In the genomic region with DNA sequence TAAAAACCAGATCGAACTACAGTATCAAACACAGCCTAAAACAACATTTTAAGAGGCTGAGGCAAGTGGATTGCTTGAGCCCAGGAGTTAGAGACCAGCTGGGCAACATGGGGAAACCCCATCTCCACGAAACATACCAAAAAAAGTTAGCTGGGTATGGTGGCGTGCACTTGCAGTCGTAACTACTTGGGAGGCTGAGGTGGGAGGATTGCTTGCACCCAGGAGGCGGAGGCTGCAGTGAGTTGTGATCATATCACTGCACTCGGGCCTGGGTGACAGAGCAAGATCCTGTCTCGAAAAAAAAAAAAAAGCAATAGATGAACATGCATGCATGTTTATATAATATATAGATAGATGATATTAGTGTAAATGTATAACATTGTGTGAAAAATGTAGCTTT, we compare ENCODE assay signal across 9 cellular contexts. TPM values are rescaled to one million over a fixed set of nuclear protein-coding genes. Genes with fewer than 3 reads are reported as not detected.
DNase-seq lines count a peak whose midpoint lies in the region; ATAC-seq and TF ChIP-seq lines count a peak whose summit lies in the region.
"Had no signal": no experiment of that assay in that cellular context is flagged by ENCODE, and none has a peak within 500 bp of the region (broad histone marks: within the 10 kb centered on the region; RNA-seq: fewer than 3 reads in every experiment).

No MANE protein-coding gene starts in this region.

- no peak overlapping the region for H3K4me2 ChIP-seq in mesenchymal stem cell (ENCODE audit: low read length, poor library complexity, severe bottlenecking)

- H3K4me1 Mint-ChIP-seq in CD4-positive, CD25-positive, alpha-beta regulatory T cell = peaks cover 16 to 36% (median 24%) of the 10 kb centered on the region in 4 donors
- peaks cover 44% of the 10 kb centered on the region for H3K4me1 Mint-ChIP-seq in activated CD4-positive, alpha-beta memory T cell treated with anti-CD3 and anti-CD28 coated beads, Interleukin-2, amount 10 ng/mL, durations not matched to agents 7 days and 5 days

- H3K27ac Mint-ChIP-seq in CD4-positive, CD25-positive, alpha-beta regulatory T cell = peak overlapping the region; percentile 96 to 98 (median 97)
- peak overlapping the region; percentile 99 for H3K27ac Mint-ChIP-seq in activated CD4-positive, alpha-beta memory T cell treated with anti-CD3 and anti-CD28 coated beads, Interleukin-2, amount 10 ng/mL, durations not matched to agents 7 days and 5 days

- H3K36me3 ChIP-seq in CD4-positive, CD25-positive, alpha-beta regulatory T cell (ENCODE audit: control insufficient read depth, insufficient read depth, low read length) = no peaks in the 10 kb centered on the region
- H3K36me3 ChIP-seq in mesenchymal stem cell (ENCODE audit: control insufficient read depth in 1 of 2, insufficient read depth in 2 of 2, low read depth in 1 of 2, low read length in 2 of 2) = no peaks in the 10 kb centered on the region
- no peaks in the 10 kb centered on the region for H3K36me3 ChIP-seq in body of pancreas (replicated peaks in 1 of 2; ENCODE audit: insufficient read depth in 1 of 2, low read depth in 2 of 2)

- H3K27ac ChIP-seq in CD4-positive, CD25-positive, alpha-beta regulatory T cell (ENCODE audit: insufficient read depth, low read length, poor library complexity, severe bottlenecking) = peak overlapping the region; percentile 89
- peak overlapping the region; percentile 66; the same call in 1 of the 2 replicates for H3K27ac ChIP-seq in HL-60 (replicated peaks)
- no peak overlapping the region for H3K27ac ChIP-seq in mesenchymal stem cell (ENCODE audit: low read length, poor library complexity, severe bottlenecking)
- no peak overlapping the region for H3K27ac ChIP-seq in body of pancreas
- H3K27ac ChIP-seq: parathyroid adenoma had no signal

- H3K18ac ChIP-seq in mesenchymal stem cell (ENCODE audit: low read depth in 1 of 2, low read length in 2 of 2) = no peak overlapping the region

- H3K36me3 Mint-ChIP-seq in CD4-positive, CD25-positive, alpha-beta regulatory T cell = no peaks in the 10 kb centered on the region
- no peaks in the 10 kb centered on the region for H3K36me3 Mint-ChIP-seq in activated CD4-positive, alpha-beta memory T cell treated with anti-CD3 and anti-CD28 coated beads, Interleukin-2, amount 10 ng/mL, durations not matched to agents 7 days and 5 days (ENCODE audit: low read depth)

- H3K4ac ChIP-seq in mesenchymal stem cell (ENCODE audit: low read depth in 1 of 2, low read length in 2 of 2) = no peak overlapping the region

- no peaks in the 10 kb centered on the region for H3K27me3 ChIP-seq in CD4-positive, CD25-positive, alpha-beta regulatory T cell (ENCODE audit: control insufficient read depth, insufficient read depth, low read length)
- H3K27me3 ChIP-seq in HL-60 (ENCODE audit: insufficient read depth, poor library complexity, severe bottlenecking) (no peaks in the 10 kb centered on the region), mesenchymal stem cell (ENCODE audit: control insufficient read depth in 1 of 2, insufficient read depth in 1 of 2, low read length in 2 of 2) (no peaks in the 10 kb centered on the region), body of pancreas (no peaks in the 10 kb centered on the region)

- TF ChIP-seq CTCF in HL-60 (IDR thresholded peaks at IDR 0.05; ENCODE audit: insufficient read depth, low read length) (no peak), body of pancreas (IDR thresholded peaks at IDR 0.05) (no peak)

- no peaks in the 10 kb centered on the region for H3K9me3 Mint-ChIP-seq in CD4-positive, CD25-positive, alpha-beta regulatory T cell
- H3K9me3 Mint-ChIP-seq in activated CD4-positive, alpha-beta memory T cell treated with anti-CD3 and anti-CD28 coated beads, Interleukin-2, amount 10 ng/mL, durations not matched to agents 7 days and 5 days = no peaks in the 10 kb centered on the region

- ATAC-seq in CD4-positive, CD25-positive, alpha-beta regulatory T cell (ENCODE audit: low read depth in 2 of 2) = peak in 1 of 2 donors; percentile 6
- ATAC-seq in body of pancreas (no peak), GM18909 (IDR thresholded peaks at IDR 0.05; ENCODE audit: poor library complexity, unreplicated experiment) (no peak), HG03521 (IDR thresholded peaks at IDR 0.05; ENCODE audit: unreplicated experiment) (no peak)

- H2BK15ac ChIP-seq in mesenchymal stem cell (ENCODE audit: low read depth, poor library complexity, severe bottlenecking) = no peak overlapping the region

- H3K79me1 ChIP-seq in mesenchymal stem cell (replicated peaks; ENCODE audit: low read length, poor library complexity, severe bottlenecking) = no peaks in the 10 kb centered on the region

- H3K23ac ChIP-seq in mesenchymal stem cell (ENCODE audit: low read length in 2 of 2) = no peak overlapping the region

- intact Hi-C loops in body of pancreas (cut with DNase I) = no loop called here

- POLR2A ChIA-PET in activated CD4-positive, alpha-beta memory T cell treated with anti-CD3 and anti-CD28 coated beads, Interleukin-2, amount 10 ng/mL, durations not matched to agents 7 days and 5 days (lab: Charles Lee) = interaction anchor here (0.8 to 2.9 kb wide), 6 partner anchors 11 to 145 kb away, joined by 3 to 26 read pairs (median 4); a partner anchor contains a TSS

- peak overlapping the region; percentile 73 for H3K4me3 ChIP-seq in CD4-positive, CD25-positive, alpha-beta regulatory T cell (ENCODE audit: low read depth, low read length)
- no peak overlapping the region for H3K4me3 ChIP-seq in HL-60 (replicated peaks; ENCODE audit: insufficient read depth, low read length)
- no peak overlapping the region for H3K4me3 ChIP-seq in mesenchymal stem cell (ENCODE audit: insufficient read depth in 1 of 2, low read depth in 1 of 2, low read length in 2 of 2)
- H3K4me3 ChIP-seq in body of pancreas = no peak overlapping the region

- no peak overlapping the region for H4K91ac ChIP-seq in mesenchymal stem cell (ENCODE audit: low read length)

- H2AFZ ChIP-seq in mesenchymal stem cell (ENCODE audit: low read depth, low read length) = no peak overlapping the region

- H2BK120ac ChIP-seq in mesenchymal stem cell (ENCODE audit: low read depth, low read length) = peak overlapping the region; percentile 69

- no peak overlapping the region for H2BK5ac ChIP-seq in mesenchymal stem cell (ENCODE audit: low read depth, low read length, poor library complexity, severe bottlenecking)

- peak in 1 of 3 donors; percentile 60 for DNase-seq in CD4-positive, CD25-positive, alpha-beta regulatory T cell
- DNase-seq in HL-60 (ENCODE audit: low read depth in 1 of 2, low spot score in 1 of 2) (no peak), mesenchymal stem cell (no peak), body of pancreas (no peak)
- DNase-seq in activated CD4-positive, alpha-beta memory T cell treated with anti-CD3 and anti-CD28 coated beads, Interleukin-2, amount 10 ng/mL, durations not matched to agents 7 days and 5 days = peak; percentile 56
- DNase-seq: NCI-H1105 treated with DMSO at 0.1 percent for 48 hours had no signal

- H3K9me3 ChIP-seq in CD4-positive, CD25-positive, alpha-beta regulatory T cell (ENCODE audit: control insufficient read depth in 2 of 2, low read length in 2 of 2) = no peaks in the 10 kb centered on the region
- no peaks in the 10 kb centered on the region for H3K9me3 ChIP-seq in mesenchymal stem cell (ENCODE audit: control insufficient read depth, low read length)
- no peaks in the 10 kb centered on the region for H3K9me3 ChIP-seq in body of pancreas

- H3K4me1 ChIP-seq in CD4-positive, CD25-positive, alpha-beta regulatory T cell (ENCODE audit: control insufficient read depth, insufficient read depth, low read length, poor library complexity, severe bottlenecking) = peaks cover 23% of the 10 kb centered on the region
- H3K4me1 ChIP-seq in mesenchymal stem cell (ENCODE audit: control insufficient read depth, insufficient read depth, low read depth, low read length) (peaks cover 12% of the 10 kb centered on the region), body of pancreas (peaks cover 5% of the 10 kb centered on the region)
- H3K4me1 ChIP-seq: parathyroid adenoma had no signal

- no peak overlapping the region for H2AK5ac ChIP-seq in mesenchymal stem cell (ENCODE audit: low read length, severe bottlenecking)

- no peak overlapping the region for H4K8ac ChIP-seq in mesenchymal stem cell (ENCODE audit: low read length)

- no peak overlapping the region for H2BK12ac ChIP-seq in mesenchymal stem cell (ENCODE audit: low read length in 2 of 2)

- H3K27me3 Mint-ChIP-seq in CD4-positive, CD25-positive, alpha-beta regulatory T cell = peaks cover under 1% of the 10 kb centered on the region
- no peaks in the 10 kb centered on the region for H3K27me3 Mint-ChIP-seq in activated CD4-positive, alpha-beta memory T cell treated with anti-CD3 and anti-CD28 coated beads, Interleukin-2, amount 10 ng/mL, durations not matched to agents 7 days and 5 days

- CTCF ChIA-PET in activated CD4-positive, alpha-beta memory T cell treated with anti-CD3 and anti-CD28 coated beads, Interleukin-2, amount 10 ng/mL, durations not matched to agents 7 days and 5 days (lab: Charles Lee) = interaction anchor here (1.4 to 2.7 kb wide), 5 partner anchors 11 to 93 kb away, joined by 3 to 29 read pairs (median 8); no protein-coding TSS in a partner anchor

- peak overlapping the region; percentile 85 to 89 (median 88) for H3K4me3 Mint-ChIP-seq in CD4-positive, CD25-positive, alpha-beta regulatory T cell
- peak overlapping the region; percentile 66 for H3K4me3 Mint-ChIP-seq in activated CD4-positive, alpha-beta memory T cell treated with anti-CD3 and anti-CD28 coated beads, Interleukin-2, amount 10 ng/mL, durations not matched to agents 7 days and 5 days

- no peak for TF ChIP-seq POLR2A in body of pancreas (IDR thresholded peaks at IDR 0.05)

- H3K9ac ChIP-seq in mesenchymal stem cell (ENCODE audit: low read length) = no peak overlapping the region
- H3K9ac ChIP-seq: parathyroid adenoma had no signal

- no peak overlapping the region for H3K14ac ChIP-seq in mesenchymal stem cell (ENCODE audit: low read length in 2 of 2)

- WGBS in mesenchymal stem cell = 100% methylated on average over 5 of the region's 7 CpGs
- 56 to 74% methylated on average over 7 of the region's 7 CpGs for WGBS in body of pancreas, 2 donors

RNA-seq across cellular contexts. Expression of a gene that starts 5.2 kb away (rescaled TPM):
- total RNA-seq in CD4-positive, CD25-positive, alpha-beta regulatory T cell = 21.5 TPM
- 10 to 100 TPM; 50.3 to 71.0 (median 60.2) TPM for polyA plus RNA-seq in CD4-positive, CD25-positive, alpha-beta regulatory T cell
- total RNA-seq in activated CD4-positive, alpha-beta memory T cell treated with anti-CD3 and anti-CD28 coated beads, Interleukin-2, amount 10 ng/mL, durations not matched to agents 7 days and 5 days = 10 to 100 TPM; 31.5 to 34.0 TPM
- 19.2 TPM for polyA plus RNA-seq in mesenchymal stem cell (2013, experiment 1 of 2)
- 20.2 TPM for polyA plus RNA-seq in mesenchymal stem cell (2013, experiment 2 of 2)
- 10 to 100 TPM; 10.9 to 11.9 TPM for total RNA-seq in body of pancreas

RNA-seq across cellular contexts. Expression of a gene that starts 13.2 kb away (rescaled TPM):
- 4.8 TPM for total RNA-seq in CD4-positive, CD25-positive, alpha-beta regulatory T cell
- polyA plus RNA-seq in CD4-positive, CD25-positive, alpha-beta regulatory T cell = 10 to 100 TPM in 1 of 4 donors, 1 to 10 TPM in 3; 3.9 to 13.3 (median 7.2) TPM
- 1 to 10 TPM; 8.2 to 9.8 TPM for total RNA-seq in activated CD4-positive, alpha-beta memory T cell treated with anti-CD3 and anti-CD28 coated beads, Interleukin-2, amount 10 ng/mL, durations not matched to agents 7 days and 5 days
- polyA plus RNA-seq in mesenchymal stem cell (2013, experiment 1 of 2) = 11.0 TPM
- 12.1 TPM for polyA plus RNA-seq in mesenchymal stem cell (2013, experiment 2 of 2)
- 10 to 100 TPM in 1 of 2 donors, 1 to 10 TPM in 1; 4.6 to 27.8 TPM for total RNA-seq in body of pancreas

Comparison
In these comparisons a context has a peak if more than half of its experiments do, and no peak if none do; other contexts are left out.
1. H3K27ac ChIP-seq: peak in CD4-positive, CD25-positive, alpha-beta regulatory T cell (single experiment) and HL-60 (single experiment); none in mesenchymal stem cell (single experiment) and body of pancreas (0 of 4).